ENCODE assay signal across 8 cellular contexts in genomic region chr15:89399390-89400120, GRCh38.
DNase-seq lines count a peak whose midpoint lies in the region; ATAC-seq, FAIRE-seq and TF ChIP-seq lines count a peak whose summit lies in the region.

No MANE protein-coding gene starts in this region.

- intact Hi-C loops in heart left ventricle (cut with DNase I), result no loop called here
- intact Hi-C loops in gastrocnemius medialis (cut with DNase I; ENCODE audit: low total_unique reads), result no loop called here

- no peaks in the 10 kb centered on the region for H3K4me1 Mint-ChIP-seq in activated T-helper 17 cell treated with anti-CD3 and anti-CD28 coated beads, Interleukin-2, amount 50 U/mL, for 72 hours

- no peak for FAIRE-seq in RCC 7860 (lab: Jason Lieb, UNC)

- no peak for TF ChIP-seq POLR2A in heart left ventricle (IDR thresholded peaks at IDR 0.05)
- no peak for TF ChIP-seq POLR2A in gastrocnemius medialis (IDR thresholded peaks at IDR 0.05)

- 0 to 2% (median 1%) methylated on average over 24 to 64 of the region's 64 CpGs for WGBS in heart left ventricle, 4 donors

- no peaks in the 10 kb centered on the region for H3K9me3 Mint-ChIP-seq in activated T-helper 17 cell treated with anti-CD3 and anti-CD28 coated beads, Interleukin-2, amount 50 U/mL, for 72 hours

- H3K27ac Mint-ChIP-seq in activated T-helper 17 cell treated with anti-CD3 and anti-CD28 coated beads, Interleukin-2, amount 50 U/mL, for 72 hours, result no peak overlapping the region

- ATAC-seq in HG02678 (IDR thresholded peaks at IDR 0.05; ENCODE audit: unreplicated experiment), result peak; percentile 55
- ATAC-seq in activated T-helper 17 cell treated with anti-CD3 and anti-CD28 coated beads, Interleukin-2, amount 50 U/mL, for 72 hours (replicated peaks), result peak; percentile 69
- ATAC-seq in heart left ventricle, result peak in 1 of 4 donors; percentile 55
- no peak for ATAC-seq in gastrocnemius medialis

- H3K4me3 Mint-ChIP-seq in activated T-helper 17 cell treated with anti-CD3 and anti-CD28 coated beads, Interleukin-2, amount 50 U/mL, for 72 hours, result peak overlapping the region; percentile 55

- H3K36me3 Mint-ChIP-seq in activated T-helper 17 cell treated with anti-CD3 and anti-CD28 coated beads, Interleukin-2, amount 50 U/mL, for 72 hours (ENCODE audit: low read depth), result no peaks in the 10 kb centered on the region

- no peaks in the 10 kb centered on the region for H3K9me3 ChIP-seq in heart left ventricle
- no peaks in the 10 kb centered on the region for H3K9me3 ChIP-seq in gastrocnemius medialis

- H3K27ac ChIP-seq in 22Rv1, result peak overlapping the region; percentile 44
- H3K27ac ChIP-seq in heart left ventricle, result peak overlapping the region in 1 of 12 donors; percentile 65
- no peak overlapping the region for H3K27ac ChIP-seq in gastrocnemius medialis

- H3K4me3 ChIP-seq in GM12864 (ENCODE audit: low read depth, low read length) (peak overlapping the region; percentile 69), heart left ventricle (peak overlapping the region; percentile 6 to 56 (median 32)), gastrocnemius medialis (peak overlapping the region; percentile 32 to 55 (median 38))

- no peak for DNase-seq in GM12864 (ENCODE audit: low read depth)
- DNase-seq in NCI-H2171 (lab: John Stamatoyannopoulos, UW), result peak; percentile 74
- no peak for DNase-seq in heart left ventricle
- DNase-seq in gastrocnemius medialis, result no peak
- no peak for DNase-seq in RCC 7860 (ENCODE audit: low spot score)

- H3K36me3 ChIP-seq in heart left ventricle (no peaks in the 10 kb centered on the region), gastrocnemius medialis (no peaks in the 10 kb centered on the region)

- in situ Hi-C loops in gastrocnemius medialis (cut with MboI; ENCODE audit: low sequenced_read_pairs in 4 of 4), result no loop called here

- H3K4me1 ChIP-seq in heart left ventricle (peaks cover 0 to 32% (median 11%) of the 10 kb centered on the region in 12 donors), gastrocnemius medialis (peaks cover 0 to 9% of the 10 kb centered on the region in 2 donors)

- H3K27me3 Mint-ChIP-seq in activated T-helper 17 cell treated with anti-CD3 and anti-CD28 coated beads, Interleukin-2, amount 50 U/mL, for 72 hours, result peaks cover 62% of the 10 kb centered on the region

- H3K27me3 ChIP-seq in heart left ventricle (peaks cover 48 to 99% (median 87%) of the 10 kb centered on the region in 9 donors), gastrocnemius medialis (peaks cover 72 to 85% (median 81%) of the 10 kb centered on the region in 3 donors)

- peak; percentile 79 for TF ChIP-seq CTCF in 22Rv1 (IDR thresholded peaks at IDR 0.05)
- peak; percentile 72 for TF ChIP-seq CTCF in GM12864 (IDR thresholded peaks at IDR 0.05; ENCODE audit: low read depth, low read length, missing control alignments)
- peak in 4 of 12 donors; percentile 17 to 25 (median 21) for TF ChIP-seq CTCF in heart left ventricle (IDR thresholded peaks at IDR 0.05)
- TF ChIP-seq CTCF in gastrocnemius medialis (IDR thresholded peaks at IDR 0.05 in 4 of 5, conservative IDR thresholded peaks at IDR 0.05 in 1 of 5), result peak in 1 of 5 experiments; percentile 30

Comparison
In these comparisons a context has a peak if more than half of its experiments do, and no peak if none do; other contexts are left out.
1. ATAC-seq: peak in HG02678 (single experiment) and activated T-helper 17 cell treated with anti-CD3 and anti-CD28 coated beads, Interleukin-2, amount 50 U/mL, for 72 hours (single experiment); none in gastrocnemius medialis (0 of 2).
2. Peak in every context shown above with its lines, with median percentiles within 50 percentile points of each other: H3K4me3 ChIP-seq.